ENCODE assay signal across 17 cellular contexts in the genomic region with DNA sequence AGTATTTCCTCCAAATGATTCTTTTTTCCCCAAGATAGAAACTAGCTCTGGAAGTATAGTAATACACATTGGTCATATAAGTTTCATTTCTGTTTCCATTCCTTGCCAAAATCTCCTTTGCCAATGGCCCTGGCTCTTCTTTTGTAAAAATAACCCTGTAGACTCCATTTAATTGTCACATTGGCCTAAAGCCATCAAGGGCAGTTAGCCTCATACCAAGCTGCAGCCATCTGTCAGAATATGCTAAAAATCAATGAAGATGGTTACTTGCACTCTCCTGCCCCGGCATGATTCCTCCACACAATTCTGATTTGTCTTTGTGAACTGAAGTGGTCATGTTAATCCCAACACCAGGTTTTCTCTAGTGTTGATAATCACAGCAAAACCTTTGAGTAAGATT.
"Had no signal": no experiment of that assay in that cellular context is flagged by ENCODE, and none has a peak within 500 bp of the region (broad histone marks: within the 10 kb centered on the region; RNA-seq: fewer than 3 reads in every experiment).

No MANE protein-coding gene starts in this region.

- H3K27ac Mint-ChIP-seq: activated CD4-positive, alpha-beta memory T cell treated with anti-CD3 and anti-CD28 coated beads, Interleukin-2, amount 10 ng/mL, durations not matched to agents 7 days and 5 days; activated T-helper 1 cell treated with anti-CD3 and anti-CD28 coated beads, Interleukin-12 subunit alpha, Interleukin-12 subunit beta, Interleukin-2, Interleukin-4 antibody, amounts not matched to agents 30 ng/mL and 10 ng/mL and 1 ng/mL, durations not matched to agents 14 hours and 24 hours and 36 hours; nephron; progenitor cell of endocrine pancreas had no signal

- H3K36me3 ChIP-seq: cardiac muscle cell, colonic mucosa, heart right ventricle, stomach, thoracic aorta had no signal

- H3K4me1 Mint-ChIP-seq: nephron had no signal

- H3K9me3 Mint-ChIP-seq: activated CD4-positive, alpha-beta memory T cell treated with anti-CD3 and anti-CD28 coated beads, Interleukin-2, amount 10 ng/mL, durations not matched to agents 7 days and 5 days; activated naive CD8-positive, alpha-beta T cell treated with anti-CD3 and anti-CD28 coated beads, Interleukin-2, amount 50 U/mL, for 24 hours; activated T-helper 1 cell treated with anti-CD3 and anti-CD28 coated beads, Interleukin-12 subunit alpha, Interleukin-12 subunit beta, Interleukin-2, Interleukin-4 antibody, amounts not matched to agents 30 ng/mL and 10 ng/mL and 1 ng/mL, durations not matched to agents 14 hours and 24 hours and 36 hours; nephron had no signal

- H3K9me3 ChIP-seq: colonic mucosa, heart right ventricle, stomach, thoracic aorta had no signal

- H3K4me3 ChIP-seq: cardiac muscle cell, colonic mucosa, heart right ventricle, stomach, thoracic aorta had no signal

- H3K4me3 Mint-ChIP-seq: activated CD4-positive, alpha-beta memory T cell treated with anti-CD3 and anti-CD28 coated beads, Interleukin-2, amount 10 ng/mL, durations not matched to agents 7 days and 5 days; activated T-helper 1 cell treated with anti-CD3 and anti-CD28 coated beads, Interleukin-12 subunit alpha, Interleukin-12 subunit beta, Interleukin-2, Interleukin-4 antibody, amounts not matched to agents 30 ng/mL and 10 ng/mL and 1 ng/mL, durations not matched to agents 14 hours and 24 hours and 36 hours; nephron had no signal

- H3K27me3 ChIP-seq: cardiac muscle cell, colonic mucosa, heart right ventricle, stomach had no signal

- H3K4me1 ChIP-seq: colonic mucosa, heart right ventricle, stomach had no signal

- ATAC-seq: activated CD4-positive, CD25-positive, alpha-beta regulatory T cell treated with anti-CD3 and anti-CD28 coated beads, Interleukin-2, amount 50 U/mL, for 24 hours; activated naive CD8-positive, alpha-beta T cell treated with anti-CD3 and anti-CD28 coated beads, Interleukin-2, amount 50 U/mL, for 24 hours; heart right ventricle; right cardiac atrium had no signal

- H3K27ac ChIP-seq: cardiac muscle cell, colonic mucosa, heart right ventricle, stomach, thoracic aorta had no signal

- DNase-seq: activated CD4-positive, alpha-beta memory T cell treated with anti-CD3 and anti-CD28 coated beads, Interleukin-2, amount 10 ng/mL, durations not matched to agents 7 days and 5 days; activated CD8-positive, alpha-beta memory T cell treated with anti-CD3 and anti-CD28 coated beads, Interleukin-2, amount 50 U/mL, for 48 hours; activated naive CD4-positive, alpha-beta T cell treated with Interleukin-2 at 50 U/mL for 16 hours; activated naive CD8-positive, alpha-beta T cell treated with anti-CD3 and anti-CD28 coated beads, Interleukin-2, amount 50 U/mL, for 24 hours; colonic mucosa; foreskin melanocyte; heart right ventricle; occipital lobe; right cardiac atrium; small intestine; stomach had no signal

- H3K27me3 Mint-ChIP-seq: activated CD4-positive, alpha-beta memory T cell treated with anti-CD3 and anti-CD28 coated beads, Interleukin-2, amount 10 ng/mL, durations not matched to agents 7 days and 5 days had no signal
